In the genomic region with DNA sequence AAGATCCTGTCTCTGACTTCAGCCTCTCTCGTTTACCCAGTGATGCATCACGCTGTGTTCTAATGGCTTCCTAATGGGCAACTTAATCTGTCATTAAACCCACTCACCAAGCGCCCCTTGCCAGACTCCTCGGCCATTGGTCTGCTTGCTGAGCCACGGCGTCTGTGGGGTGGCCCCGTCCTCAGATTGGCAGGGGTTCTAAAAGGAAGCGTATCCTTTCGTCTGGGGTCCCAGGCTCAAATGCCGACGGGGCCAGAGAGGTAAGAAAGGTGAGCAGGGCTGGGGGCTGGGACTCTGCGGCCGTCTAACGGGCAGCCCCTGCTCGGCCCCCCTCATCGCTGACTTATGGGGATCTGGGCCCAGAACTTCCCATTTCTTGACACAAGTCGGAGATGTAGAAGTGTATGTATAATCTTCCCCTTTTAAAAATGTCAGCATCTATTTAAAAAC, we compare ENCODE assay signal across 9 cellular contexts.
DNase-seq lines count a peak whose midpoint lies in the region; ATAC-seq, FAIRE-seq and TF ChIP-seq lines count a peak whose summit lies in the region.
"Had no signal": no experiment of that assay in that cellular context is flagged by ENCODE, and none has a peak within 500 bp of the region (broad histone marks: within the 10 kb centered on the region; RNA-seq: fewer than 3 reads in every experiment).

No MANE protein-coding gene starts in this region.

- DNase-seq in GM06990 (ENCODE audit: extremely low read depth, insufficient read length) (peak; percentile 63), NCI-H146 treated with DMSO at 0.1 percent for 48 hours (lab: John Stamatoyannopoulos, UW; ENCODE audit: unreplicated experiment) (peak; percentile 1), osteoblast (ENCODE audit: insufficient read length, low spot score, missing footprints) (no peak), HTR-8/SVneo (ENCODE audit: insufficient read length, low spot score) (no peak), NCI-H2107 treated with DMSO at 0.1 percent for 48 hours (lab: John Stamatoyannopoulos, UW; ENCODE audit: unreplicated experiment) (no peak), ascending aorta (ENCODE audit: low spot score in 2 of 2) (no peak)
- no peak for DNase-seq in effector memory CD4-positive, alpha-beta T cell

- FAIRE-seq in HTR-8/SVneo (lab: Jason Lieb, UNC), result no peak

- intact Hi-C loops in ascending aorta (cut with DNase I), result loop anchor here (5.0 kb wide), 2 partner anchors 72 to 157 kb away; no protein-coding TSS in a partner anchor

- H3K36me3 ChIP-seq in GM06990 (ENCODE audit: control insufficient read depth, insufficient read depth, low read length) (no peaks in the 10 kb centered on the region), osteoblast (ENCODE audit: insufficient read depth, low read length) (no peaks in the 10 kb centered on the region), ascending aorta (no peaks in the 10 kb centered on the region)
- no peaks in the 10 kb centered on the region for H3K36me3 ChIP-seq in effector memory CD4-positive, alpha-beta T cell (ENCODE audit: control insufficient read depth, insufficient read depth, low read length)

- H3K4me2 ChIP-seq in osteoblast (ENCODE audit: insufficient read depth, low read length), result peak overlapping the region; percentile 94

- H2AFZ ChIP-seq in osteoblast (ENCODE audit: low read length), result peak overlapping the region; percentile 96

- H4K20me1 ChIP-seq in osteoblast (ENCODE audit: insufficient read depth, low read length), result no peaks in the 10 kb centered on the region

- ATAC-seq in HG02763 (IDR thresholded peaks at IDR 0.05; ENCODE audit: unreplicated experiment), result no peak
- ATAC-seq: HCT116 had no signal

- no peak overlapping the region for H3K27ac ChIP-seq in effector memory CD4-positive, alpha-beta T cell (ENCODE audit: insufficient read depth, low read length, poor library complexity, severe bottlenecking)
- H3K27ac ChIP-seq in osteoblast (ENCODE audit: low read depth, low read length), result no peak overlapping the region
- H3K27ac ChIP-seq in ascending aorta, result no peak overlapping the region

- TF ChIP-seq CTCF in GM06990 (IDR thresholded peaks at IDR 0.05; ENCODE audit: insufficient read depth, low read length, poor library complexity, severe bottlenecking), result no peak
- no peak for TF ChIP-seq CTCF in osteoblast (IDR thresholded peaks at IDR 0.05; ENCODE audit: extremely low read depth, low read depth, low read length)
- TF ChIP-seq CTCF in ascending aorta (IDR thresholded peaks at IDR 0.05), result no peak

- peaks cover 13% of the 10 kb centered on the region for H3K4me1 ChIP-seq in effector memory CD4-positive, alpha-beta T cell (ENCODE audit: control insufficient read depth, insufficient read depth, low read length, poor library complexity, severe bottlenecking)
- peaks cover 22% of the 10 kb centered on the region for H3K4me1 ChIP-seq in osteoblast (ENCODE audit: insufficient read depth, low read length)
- H3K4me1 ChIP-seq in ascending aorta, result peaks cover 0 to 6% of the 10 kb centered on the region in 2 donors

- no peaks in the 10 kb centered on the region for H3K27me3 ChIP-seq in GM06990 (replicated peaks; ENCODE audit: control insufficient read depth, insufficient read depth, low read length)
- H3K27me3 ChIP-seq in effector memory CD4-positive, alpha-beta T cell (replicated peaks; ENCODE audit: control insufficient read depth, insufficient read depth, low read length, poor library complexity, severe bottlenecking), result no peaks in the 10 kb centered on the region
- H3K27me3 ChIP-seq in osteoblast (ENCODE audit: insufficient read depth, low read length), result peaks cover 28% of the 10 kb centered on the region
- H3K27me3 ChIP-seq in ascending aorta, result no peaks in the 10 kb centered on the region

- H3K4me3 ChIP-seq in GM06990 (replicated peaks; ENCODE audit: low read depth, low read length), result peak overlapping the region; percentile 48
- H3K4me3 ChIP-seq in effector memory CD4-positive, alpha-beta T cell (ENCODE audit: insufficient read depth, low read depth, low read length, poor library complexity, severe bottlenecking), result peak overlapping the region; percentile 38
- peak overlapping the region; percentile 74 for H3K4me3 ChIP-seq in osteoblast (ENCODE audit: insufficient read depth, low read length)
- peak overlapping the region in 1 of 2 donors; percentile 54 for H3K4me3 ChIP-seq in ascending aorta

- H3K79me2 ChIP-seq in osteoblast (ENCODE audit: insufficient read depth, low read length), result no peaks in the 10 kb centered on the region

- H3K9me3 ChIP-seq in effector memory CD4-positive, alpha-beta T cell (ENCODE audit: control insufficient read depth, low read length), result no peaks in the 10 kb centered on the region
- H3K9me3 ChIP-seq in osteoblast (ENCODE audit: low read depth, low read length), result no peaks in the 10 kb centered on the region
- H3K9me3 ChIP-seq in ascending aorta, result no peaks in the 10 kb centered on the region

Comparison
In these comparisons a context has a peak if more than half of its experiments do, and no peak if none do; other contexts are left out.
1. DNase-seq: peak in GM06990 (single experiment) and NCI-H146 treated with DMSO at 0.1 percent for 48 hours (single experiment); none in effector memory CD4-positive, alpha-beta T cell (0 of 3), osteoblast (single experiment), HTR-8/SVneo (single experiment), NCI-H2107 treated with DMSO at 0.1 percent for 48 hours (single experiment) and ascending aorta (0 of 2).